9 cellular contexts compared by ENCODE assay signal in genomic region chr17:48816774-48817590, GRCh38.
A peak's percentile ranks its signal among the peaks of the same experiment; 100 is the strongest.
DNase-seq lines count a peak whose midpoint lies in the region; ATAC-seq and TF ChIP-seq lines count a peak whose summit lies in the region.
"Had no signal": no experiment of that assay in that cellular context is flagged by ENCODE, and none has a peak within 500 bp of the region (broad histone marks: within the 10 kb centered on the region; RNA-seq: fewer than 3 reads in every experiment).

TTLL6 (minus strand) TSS chr17:48817229; CDS start chr17:48817072, 157 bp downstream.

- TF ChIP-seq CTCF in coronary artery (IDR thresholded peaks at IDR 0.05): no peak

- peak; percentile 74 for DNase-seq in GDM1 (lab: John Stamatoyannopoulos, UW)
- DNase-seq in NCI-H345 treated with DMSO at 0.1 percent for 48 hours (lab: John Stamatoyannopoulos, UW; ENCODE audit: unreplicated experiment): peak; percentile 87
- DNase-seq in activated CD4-positive, alpha-beta T cell treated with anti-CD3 and anti-CD28 coated beads for 48 hours: peak; percentile 75
- peak; percentile 88 for DNase-seq in coronary artery (ENCODE audit: low spot score)
- DNase-seq in left kidney (ENCODE audit: low read depth, low spot score): peak; percentile 97
- DNase-seq in stimulated activated CD4-positive, alpha-beta T cell treated with anti-CD3 and anti-CD28 coated beads, Interleukin-1b, Interleukin-23, amount 100 ng/mL, for 48 hours: peak; percentile 69

- peak within 1 kb of the TSS; percentile 62 for H3K4me3 ChIP-seq in coronary artery

- peak within 1 kb of the TSS in 1 of 2 donors; percentile 57 for H3K27ac ChIP-seq in coronary artery
- H3K27ac ChIP-seq: neutrophil had no signal

- peak; percentile 88 for ATAC-seq in HG03066 (IDR thresholded peaks at IDR 0.05; ENCODE audit: low read depth, unreplicated experiment)
- ATAC-seq in GM18858 (IDR thresholded peaks at IDR 0.05; ENCODE audit: unreplicated experiment): no peak
